In the genomic region with DNA sequence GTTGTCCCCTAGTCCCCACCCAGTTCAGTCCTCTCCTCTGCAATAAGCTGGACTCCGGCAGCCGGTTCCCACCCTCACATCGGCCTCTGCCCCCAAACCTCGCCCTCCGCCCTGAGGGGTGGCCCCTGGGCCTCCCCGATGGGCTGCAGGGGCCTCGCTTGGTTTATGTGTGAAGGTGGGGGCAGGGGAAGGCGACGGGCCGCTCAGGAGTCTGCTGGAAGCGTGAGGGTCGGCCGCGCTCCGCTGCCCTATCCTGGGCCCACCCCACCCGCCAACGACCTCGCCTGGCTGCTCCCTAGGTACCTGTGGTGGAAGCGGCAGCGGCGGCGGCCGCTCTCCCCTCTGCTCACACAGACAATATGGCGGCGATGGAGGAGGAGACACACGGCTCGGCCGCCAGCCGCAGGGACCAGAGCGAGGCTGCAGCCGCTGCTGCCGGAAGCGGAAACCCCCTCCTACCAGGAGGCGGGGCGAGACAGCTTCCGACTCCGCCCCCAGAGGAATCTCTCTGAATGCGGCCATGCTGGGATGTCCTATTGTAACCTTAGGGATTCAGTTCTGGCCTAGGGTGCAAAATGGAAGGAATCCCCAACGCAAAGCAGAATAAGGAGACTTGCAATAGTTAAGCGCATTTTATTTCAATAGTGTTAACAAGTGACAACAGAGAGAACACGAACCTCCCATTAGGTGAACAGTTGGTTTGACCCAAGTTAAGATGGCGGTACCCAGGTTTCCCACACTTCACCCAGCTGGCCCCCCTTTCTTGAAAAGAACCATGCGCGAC, we compare ENCODE assay signal across 8 cellular contexts. TPM values are rescaled to one million over a fixed set of nuclear protein-coding genes. Genes with fewer than 3 reads are reported as not detected.
DNase-seq lines count a peak whose midpoint lies in the region; ATAC-seq, FAIRE-seq and TF ChIP-seq lines count a peak whose summit lies in the region.

A gene (minus strand): TSS at position 422 of the 784 bp plus-strand sequence. CDS start 35,239 bp downstream, outside the sequence.

- CTCF ChIA-PET in HepG2 (lab: Yijun Ruan, JAX; ENCODE audit: low intra/inter-chr PET ratio, low total read pairs), result no interaction called here

- H3K27me3 Mint-ChIP-seq in CD14-positive monocyte (ENCODE audit: low read depth in 3 of 3), result peaks cover 4 to 8% (median 5%) of the 10 kb centered on the region in 3 donors

- H3K4me1 ChIP-seq in HepG2 (ENCODE audit: insufficient read depth, low read length), result peaks cover 50% of the 10 kb centered on the region

- H3K9me3 ChIP-seq in HepG2 (ENCODE audit: low read length), result no peaks in the 10 kb centered on the region

- POLR2A ChIA-PET in HepG2 (lab: Yijun Ruan, JAX), result interaction anchor here (0.6 to 2.4 kb wide), 25 partner anchors 9 to 782 kb away, joined by 3 to 23 read pairs (median 4); a partner anchor contains a TSS

- TF ChIP-seq POLR2A in HepG2 (IDR thresholded peaks at IDR 0.05; ENCODE audit: insufficient read depth in 1 of 2, low read depth in 2 of 2, low read length in 2 of 2), result peak; percentile 93 to 97

- H3K36me3 Mint-ChIP-seq in CD14-positive monocyte, result peaks cover 3 to 14% of the 10 kb centered on the region in 2 donors

- H2AFZ ChIP-seq in HepG2 (ENCODE audit: low read length), result peak within 1 kb of the TSS; percentile 95

- peak within 1 kb of the TSS; percentile 81 for H3K4me2 ChIP-seq in HepG2 (ENCODE audit: low read depth, low read length)

- peak in 1 of 2 experiments; percentile 53; a peak in 1 of 4 replicates for TF ChIP-seq EP300 in HepG2 (IDR thresholded peaks at IDR 0.05; ENCODE audit: low read depth in 2 of 2, low read length in 2 of 2)
- TF ChIP-seq EP300 in HepG2 (CRISPR knock-in tag; IDR thresholded peaks at IDR 0.05; ENCODE audit: borderline replicate concordance), result peak; percentile 66

- H3K4me3 ChIP-seq in HepG2 (replicated peaks in 1 of 3; ENCODE audit: insufficient read depth in 1 of 3, low read depth in 2 of 3, low read length in 3 of 3), result peak within 1 kb of the TSS; percentile 88 to 98 (median 96)

- H3K79me2 ChIP-seq in HepG2 (ENCODE audit: insufficient read depth, low read length), result peaks cover 46% of the 10 kb centered on the region

- peak; percentile 91 for DNase-seq in CD14-positive monocyte (ENCODE audit: low spot score)
- DNase-seq in NCI-H82 (lab: John Stamatoyannopoulos, UW), result peak; percentile 98
- DNase-seq in activated CD4-positive, alpha-beta T cell treated with anti-CD3 and anti-CD28 coated beads, Interleukin-2, amount 50 U/mL, for 48 hours, result peak; percentile 94 to 96
- peak; percentile 89 to 94 for DNase-seq in dermis microvascular lymphatic vessel endothelial cell (ENCODE audit: low read depth in 2 of 2)
- peak; percentile 95 for DNase-seq in HepG2 (ENCODE audit: low spot score)
- peak; percentile 95 for DNase-seq in stimulated activated CD4-positive, alpha-beta T cell treated with anti-CD3 and anti-CD28 coated beads, Interleukin-4, amount 100 ng/mL, for 1 hour

- no peak for TF ChIP-seq CTCF in CD14-positive monocyte (IDR thresholded peaks at IDR 0.05)
- TF ChIP-seq CTCF in HepG2 (CRISPR knock-in tag; IDR thresholded peaks at IDR 0.05), result no peak

- H3K4me3 Mint-ChIP-seq in CD14-positive monocyte, result peak within 1 kb of the TSS; percentile 86 to 92

- TF ChIP-seq RAD21 in HepG2 (CRISPR knock-in tag; IDR thresholded peaks at IDR 0.05), result peak; percentile 72

- ATAC-seq in GM19397 (IDR thresholded peaks at IDR 0.05; ENCODE audit: unreplicated experiment), result peak; percentile 97
- peak; percentile 92 for ATAC-seq in HG03571 (IDR thresholded peaks at IDR 0.05; ENCODE audit: unreplicated experiment)
- ATAC-seq in HepG2, result peak; percentile 99

- peak within 1 kb of the TSS; percentile 55 to 98 (median 97) for H3K27ac Mint-ChIP-seq in CD14-positive monocyte

- peak within 1 kb of the TSS; percentile 90 for H3K27ac ChIP-seq in HepG2 (ENCODE audit: extremely low read length, insufficient read depth, low read length)

- BruUV-seq in HepG2 (replicated peaks; lab: Mats Ljungman, UMichigan), result no TSS peak

- H3K4me1 Mint-ChIP-seq in CD14-positive monocyte, result peaks cover 45% of the 10 kb centered on the region

- H3K9me3 Mint-ChIP-seq in CD14-positive monocyte, result peaks cover 0 to 12% (median 4%) of the 10 kb centered on the region in 7 donors

- H3K9ac ChIP-seq in HepG2 (ENCODE audit: insufficient read depth, low read depth, low read length), result peak within 1 kb of the TSS; percentile 95

- in situ Hi-C loops in HepG2 (cut with HindIII; ENCODE audit: extremely low pct_ligation_motif_present, low pct_unique_long_range_greater_than_20kb), result no loop called here

- intact Hi-C loops in CD14-positive monocyte (cut with micrococcal nuclease) (loop anchor here (5.0 to 10.0 kb wide), 2 partner anchors 109 to 571 kb away; a partner anchor contains a TSS), HepG2 (cut with micrococcal nuclease; ENCODE audit: unreplicated experiment) (loop anchor here (5.0 kb wide), 2 partner anchors 41 to 104 kb away; no protein-coding TSS in a partner anchor)

- peaks cover 45% of the 10 kb centered on the region for H4K20me1 ChIP-seq in HepG2 (ENCODE audit: insufficient read depth, low read length)

- peaks cover 0 to 7% of the 10 kb centered on the region in 2 experiments; a peak in 1 of 5 replicates for H3K27me3 ChIP-seq in HepG2 (ENCODE audit: control insufficient read depth in 1 of 2, insufficient read depth in 2 of 2, low read length in 2 of 2)

- 2% methylated on average over 42 of the region's 44 CpGs for WGBS in HepG2 (ENCODE audit: low lambda C conversion rate)

- peak; percentile 90 for FAIRE-seq in HepG2 (lab: Jason Lieb, UNC)

- peaks cover 4 to 8% of the 10 kb centered on the region in 2 experiments; a peak in 2 of 5 replicates for H3K36me3 ChIP-seq in HepG2 (replicated peaks in 1 of 2; ENCODE audit: control insufficient read depth in 1 of 2, insufficient read depth in 2 of 2, low read length in 2 of 2)

TF ChIP-seq in HepG2, 621 proteins besides CTCF, POLR2A, EP300 and RAD21 (continues in another document):
- TF ChIP-seq ZNF3 (CRISPR knock-in tag; IDR thresholded peaks at IDR 0.05), result no peak
- TF ChIP-seq, protein P1, sequence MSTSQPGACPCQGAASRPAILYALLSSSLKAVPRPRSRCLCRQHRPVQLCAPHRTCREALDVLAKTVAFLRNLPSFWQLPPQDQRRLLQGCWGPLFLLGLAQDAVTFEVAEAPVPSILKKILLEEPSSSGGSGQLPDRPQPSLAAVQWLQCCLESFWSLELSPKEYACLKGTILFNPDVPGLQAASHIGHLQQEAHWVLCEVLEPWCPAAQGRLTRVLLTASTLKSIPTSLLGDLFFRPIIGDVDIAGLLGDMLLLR (CRISPR knock-in tag; IDR thresholded peaks at IDR 0.05), result no peak; the same call in 1 of the 2 replicates
- TF ChIP-seq ZNF788 (CRISPR knock-in tag; IDR thresholded peaks at IDR 0.05; ENCODE audit: borderline replicate concordance), result peak; percentile 94
- TF ChIP-seq CENPT (CRISPR knock-in tag; IDR thresholded peaks at IDR 0.05; ENCODE audit: low read depth), result no peak
- TF ChIP-seq, protein P2, sequence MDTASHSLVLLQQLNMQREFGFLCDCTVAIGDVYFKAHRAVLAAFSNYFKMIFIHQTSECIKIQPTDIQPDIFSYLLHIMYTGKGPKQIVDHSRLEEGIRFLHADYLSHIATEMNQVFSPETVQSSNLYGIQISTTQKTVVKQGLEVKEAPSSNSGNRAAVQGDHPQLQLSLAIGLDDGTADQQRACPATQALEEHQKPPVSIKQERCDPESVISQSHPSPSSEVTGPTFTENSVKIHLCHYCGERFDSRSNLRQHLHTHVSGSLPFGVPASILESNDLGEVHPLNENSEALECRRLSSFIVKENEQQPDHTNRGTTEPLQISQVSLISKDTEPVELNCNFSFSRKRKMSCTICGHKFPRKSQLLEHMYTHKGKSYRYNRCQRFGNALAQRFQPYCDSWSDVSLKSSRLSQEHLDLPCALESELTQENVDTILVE (CRISPR knock-in tag; IDR thresholded peaks at IDR 0.05), result peak; percentile 74
- TF ChIP-seq GPN1 (CRISPR knock-in tag; IDR thresholded peaks at IDR 0.05; ENCODE audit: borderline replicate concordance), result peak; percentile 96; the same call in 1 of the 2 replicates

RNA-seq across cellular contexts. Expression of the gene that starts here (rescaled TPM):
- polyA plus RNA-seq in CD14-positive monocyte (10 to 100 TPM; 31.7 to 55.5 TPM), HepG2 (2011; rRNA removed) (131 and 153 TPM in 2 replicates)
- total RNA-seq in dermis microvascular lymphatic vessel endothelial cell (76.4 and 87.4 TPM in 2 replicates), HepG2 (2016; rRNA removed; fragmentation: Illumina TruSeq; extraction: Trizol) (231 and 288 TPM in 2 replicates)
- total RNA-seq in HepG2 (2016; cell fraction: cytosol; rRNA removed; fragmentation: Illumina TruSeq; extraction: Trizol; ENCODE audit: low read depth), result 61.5 and 68.7 TPM in 2 replicates
- 223 and 276 TPM in 2 replicates for total RNA-seq in HepG2 (2016; cell fraction: insoluble cytoplasmic fraction; rRNA removed; fragmentation: Illumina TruSeq; extraction: Trizol)
- 134 and 154 TPM in 2 replicates for total RNA-seq in HepG2 (2016; cell fraction: membrane; rRNA removed; fragmentation: Illumina TruSeq; extraction: Trizol)
- 168 and 193 TPM in 2 replicates for total RNA-seq in HepG2 (2016; cell fraction: nucleus; rRNA removed; fragmentation: Illumina TruSeq; extraction: Trizol)
- polyA plus RNA-seq in HepG2 (2011; cell fraction: cytosol; rRNA removed), result 111 and 139 TPM in 2 replicates
- 88.9 and 104 TPM in 2 replicates for polyA plus RNA-seq in HepG2 (2011; cell fraction: nucleus; rRNA removed)
- polyA plus RNA-seq in HepG2 (2012), result 170 and 173 TPM in 2 replicates
- 29.0 and 30.9 TPM in 2 replicates for polyA plus RNA-seq in HepG2 (2016; cell fraction: cytosol; fragmentation: Illumina TruSeq; extraction: Trizol; ENCODE audit: low read depth)
- polyA plus RNA-seq in HepG2 (2016; cell fraction: insoluble cytoplasmic fraction; fragmentation: Illumina TruSeq; extraction: Trizol; ENCODE audit: low read depth), result 222 and 255 TPM in 2 replicates
- 56.7 and 58.4 TPM in 2 replicates for polyA plus RNA-seq in HepG2 (2016; cell fraction: membrane; fragmentation: Illumina TruSeq; extraction: Trizol; ENCODE audit: low read depth)
- 145 and 159 TPM in 2 replicates for polyA plus RNA-seq in HepG2 (2016; cell fraction: nucleus; fragmentation: Illumina TruSeq; extraction: Trizol; ENCODE audit: insufficient read depth, low read depth)
- 131 and 343 TPM in 2 replicates for polyA minus RNA-seq in HepG2 (2011; rRNA and poly(A)+ RNA removed; ENCODE audit: low replicate concordance)
- 168 and 178 TPM in 2 replicates for polyA minus RNA-seq in HepG2 (2011; cell fraction: cytosol; rRNA and poly(A)+ RNA removed)
- polyA minus RNA-seq in HepG2 (2011; cell fraction: nucleus; rRNA and poly(A)+ RNA removed), result 284 and 317 TPM in 2 replicates

Comparison
In these comparisons a context has a peak if more than half of its experiments do, and no peak if none do; other contexts are left out.
1. Peak in every context shown above with its lines: DNase-seq, ATAC-seq, H3K4me3 ChIP-seq and H3K27ac ChIP-seq.